1 cellular context compared by ENCODE assay signal in genomic region chr16:4426021-4426684, GRCh38.
TF ChIP-seq lines count a peak whose summit lies in the region.

No MANE protein-coding gene starts in this region.

TF ChIP-seq in K562, 482 proteins besides CTCF, POLR2A, EP300 and RAD21 (continued from another document and continues in another):
- TF ChIP-seq E2F4 (CRISPR knock-in tag; IDR thresholded peaks at IDR 0.05; ENCODE audit: low read depth) (peak; percentile 2), DEAF1 (CRISPR knock-in tag; IDR thresholded peaks at IDR 0.05) (no peak), ATF4 (CRISPR knock-in tag; IDR thresholded peaks at IDR 0.05) (no peak), NR2C1 (IDR thresholded peaks at IDR 0.05) (peak; percentile 86), NR2C1 (tag; IDR thresholded peaks at IDR 0.05) (peak; percentile 82), PCBP1 (IDR thresholded peaks at IDR 0.05; ENCODE audit: low read depth, low read length, poor library complexity, severe bottlenecking) (no peak), NCOA1 (IDR thresholded peaks at IDR 0.05; ENCODE audit: low read depth) (peak; percentile 37; the same call in 1 of the 2 replicates), KDM1A (IDR thresholded peaks at IDR 0.05) (peak in 1 of 2 experiments; percentile 33; a peak in 2 of 4 replicates), SIN3A (IDR thresholded peaks at IDR 0.05; ENCODE audit: borderline replicate concordance in 2 of 2, control insufficient read depth in 1 of 2, low read depth in 2 of 2, low read length in 2 of 2) (peak; percentile 3 to 58; a peak in 2 of 4 replicates), GMEB1 (CRISPR knock-in tag; IDR thresholded peaks at IDR 0.05) (no peak), ZNF232 (CRISPR knock-in tag; IDR thresholded peaks at IDR 0.05) (no peak), PRMT5 (CRISPR knock-in tag; IDR thresholded peaks at IDR 0.05) (0 out of 2 replicates have a peak, but pooled peaks have one; percentile 45), NCOA6 (IDR thresholded peaks at IDR 0.05) (no peak), ZNF12 (CRISPR knock-in tag; IDR thresholded peaks at IDR 0.05) (peak; percentile 71; the same call in 1 of the 2 replicates), TEAD4 (IDR thresholded peaks at IDR 0.05; ENCODE audit: low read length) (0 out of 2 replicates have a peak, but pooled peaks have one; percentile 1), TEAD4 (CRISPR knock-in tag; IDR thresholded peaks at IDR 0.05; ENCODE audit: borderline replicate concordance) (no peak), CEBPG (CRISPR knock-in tag; IDR thresholded peaks at IDR 0.05) (peak; percentile 50; the same call in 1 of the 2 replicates), CEBPG (tag; conservative IDR thresholded peaks at IDR 0.05 in 1 of 2, IDR thresholded peaks at IDR 0.05 in 1 of 2) (peak in 1 of 2 experiments; percentile 38; a peak in 2 of 4 replicates), ZNF280A (IDR thresholded peaks at IDR 0.05; ENCODE audit: low read depth, partially characterized antibody) (no peak), SRSF7 (optimal IDR thresholded peaks at IDR 0.05; ENCODE audit: low read depth, low read length) (no peak), RBBP5 (IDR thresholded peaks at IDR 0.05; ENCODE audit: borderline replicate concordance, insufficient read depth, low read length, poor library complexity, severe bottlenecking) (peak; percentile 65), ZFP30 (CRISPR knock-in tag; IDR thresholded peaks at IDR 0.05; ENCODE audit: borderline replicate concordance) (no peak), HBP1 (CRISPR knock-in tag; IDR thresholded peaks at IDR 0.05) (peak; percentile 37), CHD2 (IDR thresholded peaks at IDR 0.05; ENCODE audit: low read depth, low read length) (no peak), CREB3L1 (IDR thresholded peaks at IDR 0.05; ENCODE audit: borderline replicate concordance, low read depth) (no peak), IFI16 (CRISPR knock-in tag; IDR thresholded peaks at IDR 0.05) (no peak), ATF3 (IDR thresholded peaks at IDR 0.05) (peak; percentile 78), ATF3 (CRISPR knock-in tag; conservative IDR thresholded peaks at IDR 0.05) (no peak), BRCA1 (IDR thresholded peaks at IDR 0.05) (no peak), BRCA1 (CRISPR knock-in tag; IDR thresholded peaks at IDR 0.05) (0 out of 2 replicates have a peak, but pooled peaks have one; percentile 74), CGGBP1 (CRISPR knock-in tag; IDR thresholded peaks at IDR 0.05) (no peak), ESRRB (CRISPR knock-in tag; IDR thresholded peaks at IDR 0.05; ENCODE audit: borderline replicate concordance) (no peak), ZBTB40 (IDR thresholded peaks at IDR 0.05) (no peak), ZBTB40 (CRISPR knock-in tag; IDR thresholded peaks at IDR 0.05) (no peak), BCOR (IDR thresholded peaks at IDR 0.05) (no peak), E2F3 (CRISPR knock-in tag; IDR thresholded peaks at IDR 0.05) (no peak), PHB (CRISPR knock-in tag; IDR thresholded peaks at IDR 0.05) (no peak), ZC3H8 (IDR thresholded peaks at IDR 0.05) (no peak), FOSL1 (tag; conservative IDR thresholded peaks at IDR 0.05) (no peak)
